In the genomic region with DNA sequence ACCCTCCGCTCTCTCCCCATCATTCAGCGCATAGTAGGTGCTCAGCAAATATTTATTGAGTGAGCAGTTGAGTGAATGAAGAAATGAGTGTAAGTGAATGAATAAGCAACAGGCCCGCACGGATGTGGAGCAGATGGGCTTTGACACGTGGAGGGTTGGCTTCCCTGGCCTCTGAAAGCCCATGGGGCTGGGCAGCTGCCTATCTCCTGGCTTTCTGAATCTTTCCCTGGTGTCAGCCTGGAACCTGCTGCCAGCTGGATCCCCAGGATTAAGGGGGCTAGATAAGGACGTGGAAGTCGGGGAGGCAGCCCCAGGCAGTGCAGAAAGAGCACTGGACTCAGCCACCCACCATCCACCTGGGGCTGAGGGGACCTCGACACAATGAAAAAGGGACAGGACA, we compare ENCODE assay signal across 24 cellular contexts. TPM values are rescaled to one million over a fixed set of nuclear protein-coding genes. Genes with fewer than 3 reads are reported as not detected.
DNase-seq lines count a peak whose midpoint lies in the region; ATAC-seq and TF ChIP-seq lines count a peak whose summit lies in the region.
"Had no signal": no experiment of that assay in that cellular context is flagged by ENCODE, and none has a peak within 500 bp of the region (broad histone marks: within the 10 kb centered on the region; RNA-seq: fewer than 3 reads in every experiment).

No MANE protein-coding gene starts in this region.

- peaks cover 80% of the 10 kb centered on the region for H3K36me3 Mint-ChIP-seq in activated CD4-positive, alpha-beta T cell treated with anti-CD3 and anti-CD28 coated beads, Interleukin-2, amount 10 ng/mL, durations not matched to agents 24 days and 14 days (ENCODE audit: low read depth)
- peaks cover 10 to 95% (median 16%) of the 10 kb centered on the region in 3 donors for H3K36me3 Mint-ChIP-seq in CD8-positive, alpha-beta memory T cell
- peaks cover 100% of the 10 kb centered on the region for H3K36me3 Mint-ChIP-seq in activated T-helper 17 cell treated with anti-CD3 and anti-CD28 coated beads, Interleukin-2, amount 50 U/mL, for 72 hours (ENCODE audit: low read depth)
- peaks cover 25% of the 10 kb centered on the region for H3K36me3 Mint-ChIP-seq in natural killer cell
- H3K36me3 Mint-ChIP-seq: memory B cell had no signal

- peaks cover 46% of the 10 kb centered on the region for H3K4me1 Mint-ChIP-seq in activated CD4-positive, alpha-beta T cell treated with anti-CD3 and anti-CD28 coated beads, Interleukin-2, amount 10 ng/mL, durations not matched to agents 24 days and 14 days
- peaks cover 26 to 43% (median 30%) of the 10 kb centered on the region in 3 donors for H3K4me1 Mint-ChIP-seq in CD8-positive, alpha-beta memory T cell
- H3K4me1 Mint-ChIP-seq in activated T-helper 17 cell treated with anti-CD3 and anti-CD28 coated beads, Interleukin-2, amount 50 U/mL, for 72 hours = peaks cover 45% of the 10 kb centered on the region
- peaks cover 57 to 96% of the 10 kb centered on the region in 2 donors for H3K4me1 Mint-ChIP-seq in natural killer cell

- TF ChIP-seq CTCF in natural killer cell (IDR thresholded peaks at IDR 0.05) = no peak
- TF ChIP-seq CTCF in thyroid gland (IDR thresholded peaks at IDR 0.05) = no peak

- no peak overlapping the region for H3K4me3 ChIP-seq in CD8-positive, alpha-beta memory T cell (ENCODE audit: low read length)
- no peak overlapping the region for H3K4me3 ChIP-seq in thyroid gland (replicated peaks in 1 of 3)
- H3K4me3 ChIP-seq: cardiac muscle cell, ovary, SJSA1, upper lobe of right lung had no signal

- no peaks in the 10 kb centered on the region for H3K27me3 Mint-ChIP-seq in activated CD4-positive, alpha-beta T cell treated with anti-CD3 and anti-CD28 coated beads, Interleukin-2, amount 10 ng/mL, durations not matched to agents 24 days and 14 days
- H3K27me3 Mint-ChIP-seq in CD8-positive, alpha-beta memory T cell = no peaks in the 10 kb centered on the region
- no peaks in the 10 kb centered on the region for H3K27me3 Mint-ChIP-seq in activated T-helper 17 cell treated with anti-CD3 and anti-CD28 coated beads, Interleukin-2, amount 50 U/mL, for 72 hours
- no peaks in the 10 kb centered on the region for H3K27me3 Mint-ChIP-seq in natural killer cell (ENCODE audit: low read depth in 2 of 2)
- H3K27me3 Mint-ChIP-seq: memory B cell had no signal

- H3K9me3 ChIP-seq in CD8-positive, alpha-beta memory T cell (ENCODE audit: low read length) = no peaks in the 10 kb centered on the region
- no peaks in the 10 kb centered on the region for H3K9me3 ChIP-seq in thyroid gland
- H3K9me3 ChIP-seq: BE2C, ovary, SJSA1, upper lobe of right lung had no signal

- intact Hi-C loops in activated CD4-positive, alpha-beta T cell treated with anti-CD3 and anti-CD28 coated beads, Interleukin-2, amount 10 ng/mL, durations not matched to agents 24 days and 14 days (cut with micrococcal nuclease) = no loop called here
- intact Hi-C loops in natural killer cell (cut with micrococcal nuclease) = no loop called here
- intact Hi-C loops in thyroid gland (cut with DNase I) = no loop called here

- H3K4me3 Mint-ChIP-seq in activated CD4-positive, alpha-beta T cell treated with anti-CD3 and anti-CD28 coated beads, Interleukin-2, amount 10 ng/mL, durations not matched to agents 24 days and 14 days = no peak overlapping the region
- H3K4me3 Mint-ChIP-seq in CD8-positive, alpha-beta memory T cell = no peak overlapping the region
- H3K4me3 Mint-ChIP-seq in activated T-helper 17 cell treated with anti-CD3 and anti-CD28 coated beads, Interleukin-2, amount 50 U/mL, for 72 hours = peak overlapping the region; percentile 96
- peak overlapping the region; percentile 83 for H3K4me3 Mint-ChIP-seq in natural killer cell
- H3K4me3 Mint-ChIP-seq: dendritic cell treated with granulocyte-macrophage colony-stimulating factor and Interleukin-4, amounts not matched to agents 40 ng/mL and 50 ng/mL, for 4 days; memory B cell had no signal

- no peak for DNase-seq in activated CD4-positive, alpha-beta T cell treated with anti-CD3 and anti-CD28 coated beads, Interleukin-2, amount 10 ng/mL, durations not matched to agents 24 days and 14 days
- DNase-seq in activated CD4-positive, alpha-beta T cell treated with anti-CD3 and anti-CD28 coated beads for 1 hour = no peak
- DNase-seq in CD8-positive, alpha-beta memory T cell = no peak
- DNase-seq in natural killer cell (no peak), NCI-H2029 (lab: John Stamatoyannopoulos, UW) (no peak), thyroid gland (no peak)
- DNase-seq: anterior cingulate cortex; BE2C; GOT3; Kasumi-1; left cardiac atrium; NCI-H2029 treated with DMSO at 0.1 percent for 48 hours; NCI-H446; ovary; right cardiac atrium; stimulated activated CD4-positive, alpha-beta T cell treated with anti-CD3 and anti-CD28 coated beads, Interleukin-12 subunit alpha, Interleukin-12 subunit beta, amount 100 ng/mL, for 4 hours; upper lobe of right lung had no signal

- no peak for ATAC-seq in activated T-helper 17 cell treated with anti-CD3 and anti-CD28 coated beads, Interleukin-2, amount 50 U/mL, for 72 hours (replicated peaks)
- ATAC-seq in natural killer cell = no peak
- ATAC-seq in GM19455 (IDR thresholded peaks at IDR 0.05; ENCODE audit: unreplicated experiment) = no peak
- ATAC-seq: left cardiac atrium, right cardiac atrium, upper lobe of right lung had no signal

- POLR2A ChIA-PET in CD8-positive, alpha-beta memory T cell (lab: Charles Lee) = interaction anchor here (1.1 kb wide), 2 partner anchors 13 to 60 kb away, joined by 3 read pairs; partner anchors contain the start of gene IL2RB

- WGBS in thyroid gland, 2 donors = 82 to 84% methylated on average over 8 of the region's 8 CpGs

- H3K27ac ChIP-seq in CD8-positive, alpha-beta memory T cell (ENCODE audit: low read depth, low read length) = no peak overlapping the region
- H3K27ac ChIP-seq in thyroid gland = no peak overlapping the region
- H3K27ac ChIP-seq: cardiac muscle cell, ovary, SJSA1, upper lobe of right lung had no signal

- peaks cover 6% of the 10 kb centered on the region for H3K4me1 ChIP-seq in CD8-positive, alpha-beta memory T cell (ENCODE audit: insufficient read depth, low read length)
- H3K4me1 ChIP-seq in thyroid gland = no peaks in the 10 kb centered on the region
- H3K4me1 ChIP-seq: BE2C, SJSA1, upper lobe of right lung had no signal

- H3K9me3 Mint-ChIP-seq in activated CD4-positive, alpha-beta T cell treated with anti-CD3 and anti-CD28 coated beads, Interleukin-2, amount 10 ng/mL, durations not matched to agents 24 days and 14 days = no peaks in the 10 kb centered on the region
- H3K9me3 Mint-ChIP-seq in CD8-positive, alpha-beta memory T cell = no peaks in the 10 kb centered on the region
- no peaks in the 10 kb centered on the region for H3K9me3 Mint-ChIP-seq in activated T-helper 17 cell treated with anti-CD3 and anti-CD28 coated beads, Interleukin-2, amount 50 U/mL, for 72 hours
- H3K9me3 Mint-ChIP-seq in natural killer cell = no peaks in the 10 kb centered on the region
- H3K9me3 Mint-ChIP-seq: dendritic cell treated with granulocyte-macrophage colony-stimulating factor and Interleukin-4, amounts not matched to agents 40 ng/mL and 50 ng/mL, for 4 days; memory B cell had no signal

- TF ChIP-seq POLR2A in thyroid gland (IDR thresholded peaks at IDR 0.05) = no peak

- H3K27me3 ChIP-seq in CD8-positive, alpha-beta memory T cell (ENCODE audit: insufficient read depth, low read length, poor library complexity, severe bottlenecking) = no peaks in the 10 kb centered on the region
- H3K27me3 ChIP-seq in thyroid gland = no peaks in the 10 kb centered on the region
- H3K27me3 ChIP-seq: BE2C, cardiac muscle cell, ovary, upper lobe of right lung had no signal

- H3K36me3 ChIP-seq in CD8-positive, alpha-beta memory T cell (ENCODE audit: insufficient read depth, low read length) = peaks cover 70% of the 10 kb centered on the region
- H3K36me3 ChIP-seq in thyroid gland = no peaks in the 10 kb centered on the region
- H3K36me3 ChIP-seq: BE2C, cardiac muscle cell, ovary, SJSA1, upper lobe of right lung had no signal

- H3K27ac Mint-ChIP-seq in activated CD4-positive, alpha-beta T cell treated with anti-CD3 and anti-CD28 coated beads, Interleukin-2, amount 10 ng/mL, durations not matched to agents 24 days and 14 days = peak overlapping the region; percentile 97
- H3K27ac Mint-ChIP-seq in CD8-positive, alpha-beta memory T cell = peak overlapping the region; percentile 55 to 95 (median 90)
- H3K27ac Mint-ChIP-seq in activated T-helper 17 cell treated with anti-CD3 and anti-CD28 coated beads, Interleukin-2, amount 50 U/mL, for 72 hours = peak overlapping the region; percentile 100
- H3K27ac Mint-ChIP-seq in natural killer cell = peak overlapping the region; percentile 95 to 99
- H3K27ac Mint-ChIP-seq: dendritic cell treated with granulocyte-macrophage colony-stimulating factor and Interleukin-4, amounts not matched to agents 40 ng/mL and 50 ng/mL, for 4 days; memory B cell had no signal

- CTCF ChIA-PET in CD8-positive, alpha-beta memory T cell (lab: Charles Lee) = interaction anchor here (1.3 to 1.7 kb wide), 2 partner anchors 10 to 29 kb away, joined by 3 to 5 read pairs; no protein-coding TSS in a partner anchor

RNA-seq across cellular contexts. Expression of gene IL2RB, which starts 12.6 kb away (rescaled TPM):
- 288 and 296 TPM in 2 replicates for total RNA-seq in activated CD4-positive, alpha-beta T cell treated with anti-CD3 and anti-CD28 coated beads, Interleukin-2, amount 10 ng/mL, durations not matched to agents 24 days and 14 days
- 100 to 1,000 TPM; 238 to 243 TPM for total RNA-seq in CD8-positive, alpha-beta memory T cell
- 459 TPM for polyA plus RNA-seq in CD8-positive, alpha-beta memory T cell
- total RNA-seq in activated T-helper 17 cell treated with anti-CD3 and anti-CD28 coated beads, Interleukin-2, amount 50 U/mL, for 72 hours = 100 to 1,000 TPM; 425 to 498 TPM
- total RNA-seq in natural killer cell (1,000 to 10,000 TPM in 2 of 3 donors, 100 to 1,000 TPM in 1; 905 to 1,386 (median 1,021) TPM), thyroid gland (1 to 10 TPM in 1 of 4 donors, under 1 TPM in 3; 0.11 to 1.7 (median 0.73) TPM)
- total RNA-seq: SJSA1 had no signal
- polyA plus RNA-seq: cardiac muscle cell had no signal

RNA-seq across cellular contexts. Expression of gene TMPRSS6, which starts 27.6 kb away (rescaled TPM):
- 6.8 and 7.1 TPM in 2 replicates for total RNA-seq in activated CD4-positive, alpha-beta T cell treated with anti-CD3 and anti-CD28 coated beads, Interleukin-2, amount 10 ng/mL, durations not matched to agents 24 days and 14 days
- under 1 TPM; 0.42 to 0.68 TPM for total RNA-seq in CD8-positive, alpha-beta memory T cell
- polyA plus RNA-seq in CD8-positive, alpha-beta memory T cell = 0.16 TPM
- 100 to 1,000 TPM in 1 of 2 donors, 10 to 100 TPM in 1; 86.6 to 343 TPM for total RNA-seq in activated T-helper 17 cell treated with anti-CD3 and anti-CD28 coated beads, Interleukin-2, amount 50 U/mL, for 72 hours
- total RNA-seq in natural killer cell (1 to 10 TPM; 1.1 to 4.7 (median 3.4) TPM), thyroid gland (under 1 TPM in 1 of 4 donors, not detected in 3; 0.50 TPM)
- total RNA-seq: A673, cardiac muscle cell, left cardiac atrium, right cardiac atrium, SJSA1 had no signal
- polyA plus RNA-seq: right cardiac atrium had no signal

RNA-seq across cellular contexts. Expression of gene C1QTNF6, which starts 50.9 kb away (rescaled TPM):
- 6.0 and 6.9 TPM in 2 replicates for total RNA-seq in activated CD4-positive, alpha-beta T cell treated with anti-CD3 and anti-CD28 coated beads, Interleukin-2, amount 10 ng/mL, durations not matched to agents 24 days and 14 days
- total RNA-seq in CD8-positive, alpha-beta memory T cell = 1 to 10 TPM; 3.6 to 4.3 TPM
- 1.8 TPM for polyA plus RNA-seq in CD8-positive, alpha-beta memory T cell
- total RNA-seq in activated T-helper 17 cell treated with anti-CD3 and anti-CD28 coated beads, Interleukin-2, amount 50 U/mL, for 72 hours = 10 to 100 TPM in 1 of 2 donors, 1 to 10 TPM in 1; 5.0 to 16.3 TPM
- total RNA-seq in natural killer cell (10 to 100 TPM in 1 of 3 donors, 1 to 10 TPM in 2; 6.0 to 10.3 (median 6.7) TPM), thyroid gland (1 to 10 TPM; 1.7 to 4.8 (median 3.6) TPM)

Comparison
In these comparisons a context has a peak if more than half of its experiments do, and no peak if none do; other contexts are left out.
1. H3K4me3 Mint-ChIP-seq: peak in activated T-helper 17 cell treated with anti-CD3 and anti-CD28 coated beads, Interleukin-2, amount 50 U/mL, for 72 hours (single experiment) and natural killer cell (single experiment); none in activated CD4-positive, alpha-beta T cell treated with anti-CD3 and anti-CD28 coated beads, Interleukin-2, amount 10 ng/mL, durations not matched to agents 24 days and 14 days (single experiment) and CD8-positive, alpha-beta memory T cell (0 of 7).
2. RNA of gene IL2RB, which starts 12.6 kb away (total RNA-seq): 905 to 1,386 TPM in natural killer cell, 425 to 498 TPM in activated T-helper 17 cell treated with anti-CD3 and anti-CD28 coated beads, Interleukin-2, amount 50 U/mL, for 72 hours, 288 to 296 TPM in activated CD4-positive, alpha-beta T cell treated with anti-CD3 and anti-CD28 coated beads, Interleukin-2, amount 10 ng/mL, durations not matched to agents 24 days and 14 days and 238 to 243 TPM in CD8-positive, alpha-beta memory T cell; 0.11 to 1.7 TPM in thyroid gland; every median in the first group is over 10 times any median in the second.
3. RNA of gene TMPRSS6, which starts 27.6 kb away (total RNA-seq): 86.6 to 343 TPM in activated T-helper 17 cell treated with anti-CD3 and anti-CD28 coated beads, Interleukin-2, amount 50 U/mL, for 72 hours; 6.8 to 7.1 TPM in activated CD4-positive, alpha-beta T cell treated with anti-CD3 and anti-CD28 coated beads, Interleukin-2, amount 10 ng/mL, durations not matched to agents 24 days and 14 days, 1.1 to 4.7 TPM in natural killer cell, 0.42 to 0.68 TPM in CD8-positive, alpha-beta memory T cell and 0.50 TPM in thyroid gland; every median in the first group is over 10 times any median in the second.
4. Peak in every context shown above with its lines, with median percentiles within 50 percentile points of each other: H3K27ac Mint-ChIP-seq.